1 cellular context compared by ENCODE assay signal in genomic region chr10:934746-935406, GRCh38.
TF ChIP-seq lines count a peak whose summit lies in the region.

No MANE protein-coding gene starts in this region.

TF ChIP-seq in HepG2, 621 proteins besides CTCF, POLR2A, EP300 and RAD21 (continued from another document and continues in another):
- no peak for TF ChIP-seq PRPF4 (IDR thresholded peaks at IDR 0.05; ENCODE audit: low read depth, low read length, poor library complexity, severe bottlenecking)
- TF ChIP-seq SRSF9 (IDR thresholded peaks at IDR 0.05; ENCODE audit: borderline replicate concordance, insufficient read depth, low read depth, low read length, poor library complexity, severe bottlenecking) = no peak
- TF ChIP-seq SMYD3 (CRISPR knock-in tag; IDR thresholded peaks at IDR 0.05) = no peak
- TF ChIP-seq ZBTB2 (CRISPR knock-in tag; IDR thresholded peaks at IDR 0.05; ENCODE audit: low read depth) = no peak
- TF ChIP-seq ZNF225 (CRISPR knock-in tag; IDR thresholded peaks at IDR 0.05) = no peak
- no peak for TF ChIP-seq ZNF407 (CRISPR knock-in tag; IDR thresholded peaks at IDR 0.05; ENCODE audit: not compliant biosample characterization)
- TF ChIP-seq ZMAT3 (CRISPR knock-in tag; conservative IDR thresholded peaks at IDR 0.05) = peak; percentile 53; the same call in 1 of the 2 replicates
- TF ChIP-seq RERE (CRISPR knock-in tag; IDR thresholded peaks at IDR 0.05; ENCODE audit: low read depth) = no peak
- TF ChIP-seq ZNF24 (IDR thresholded peaks at IDR 0.05) = no peak
- TF ChIP-seq RXRA (CRISPR knock-in tag; IDR thresholded peaks at IDR 0.05) = no peak
- TF ChIP-seq ZNF614 (CRISPR knock-in tag; IDR thresholded peaks at IDR 0.05; ENCODE audit: borderline replicate concordance) = no peak
- TF ChIP-seq BRCA1 (CRISPR knock-in tag; IDR thresholded peaks at IDR 0.05) = no peak
- no peak for TF ChIP-seq PAWR (CRISPR knock-in tag; IDR thresholded peaks at IDR 0.05; ENCODE audit: borderline replicate concordance)
- TF ChIP-seq ZBTB38 (CRISPR knock-in tag; IDR thresholded peaks at IDR 0.05) = no peak
- TF ChIP-seq RFXANK (CRISPR knock-in tag; IDR thresholded peaks at IDR 0.05) = no peak
- TF ChIP-seq ZNF124 (CRISPR knock-in tag; IDR thresholded peaks at IDR 0.05) = no peak
- TF ChIP-seq ZNF570 (CRISPR knock-in tag; IDR thresholded peaks at IDR 0.05; ENCODE audit: borderline replicate concordance) = no peak
- peak; percentile 22; the same call in 1 of the 2 replicates for TF ChIP-seq RARA (CRISPR knock-in tag; IDR thresholded peaks at IDR 0.05)
- TF ChIP-seq RBM22 (optimal IDR thresholded peaks at IDR 0.05; ENCODE audit: low read length) = no peak
- no peak for TF ChIP-seq MAFK (conservative IDR thresholded peaks at IDR 0.05 in 1 of 2, IDR thresholded peaks at IDR 0.05 in 1 of 2; ENCODE audit: low read length in 2 of 2)
- no peak for TF ChIP-seq ZFYVE20 (CRISPR knock-in tag; IDR thresholded peaks at IDR 0.05; ENCODE audit: borderline replicate concordance, low read depth)
- TF ChIP-seq, protein P1, sequence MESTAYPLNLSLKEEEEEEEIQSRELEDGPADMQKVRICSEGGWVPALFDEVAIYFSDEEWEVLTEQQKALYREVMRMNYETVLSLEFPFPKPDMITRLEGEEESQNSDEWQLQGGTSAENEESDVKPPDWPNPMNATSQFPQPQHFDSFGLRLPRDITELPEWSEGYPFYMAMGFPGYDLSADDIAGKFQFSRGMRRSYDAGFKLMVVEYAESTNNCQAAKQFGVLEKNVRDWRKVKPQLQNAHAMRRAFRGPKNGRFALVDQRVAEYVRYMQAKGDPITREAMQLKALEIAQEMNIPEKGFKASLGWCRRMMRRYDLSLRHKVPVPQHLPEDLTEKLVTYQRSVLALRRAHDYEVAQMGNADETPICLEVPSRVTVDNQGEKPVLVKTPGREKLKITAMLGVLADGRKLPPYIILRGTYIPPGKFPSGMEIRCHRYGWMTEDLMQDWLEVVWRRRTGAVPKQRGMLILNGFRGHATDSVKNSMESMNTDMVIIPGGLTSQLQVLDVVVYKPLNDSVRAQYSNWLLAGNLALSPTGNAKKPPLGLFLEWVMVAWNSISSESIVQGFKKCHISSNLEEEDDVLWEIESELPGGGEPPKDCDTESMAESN (CRISPR knock-in tag; conservative IDR thresholded peaks at IDR 0.05) = no peak
- TF ChIP-seq ZNF674 (CRISPR knock-in tag; IDR thresholded peaks at IDR 0.05; ENCODE audit: low read depth) = no peak
- TF ChIP-seq STAT5B (CRISPR knock-in tag; IDR thresholded peaks at IDR 0.05) = no peak
- no peak for TF ChIP-seq ZNF230 (CRISPR knock-in tag; IDR thresholded peaks at IDR 0.05)
- no peak for TF ChIP-seq MLXIP (CRISPR knock-in tag; IDR thresholded peaks at IDR 0.05; ENCODE audit: borderline replicate concordance)
- TF ChIP-seq ASH2L (IDR thresholded peaks at IDR 0.05; ENCODE audit: insufficient read length, low read depth, low read length) = no peak
- no peak for TF ChIP-seq GABPA (IDR thresholded peaks at IDR 0.05; ENCODE audit: low read depth, low read length)
- TF ChIP-seq GABPA (CRISPR knock-in tag; IDR thresholded peaks at IDR 0.05; ENCODE audit: low read depth) = no peak
- TF ChIP-seq CBFB (CRISPR knock-in tag; IDR thresholded peaks at IDR 0.05) = no peak
- TF ChIP-seq CREB3 (CRISPR knock-in tag; IDR thresholded peaks at IDR 0.05) = no peak
- TF ChIP-seq HIVEP1 (CRISPR knock-in tag; IDR thresholded peaks at IDR 0.05) = no peak
- TF ChIP-seq ZSCAN20 (CRISPR knock-in tag; IDR thresholded peaks at IDR 0.05; ENCODE audit: borderline replicate concordance) = no peak
- TF ChIP-seq SP5 (CRISPR knock-in tag; IDR thresholded peaks at IDR 0.05; ENCODE audit: borderline replicate concordance, low read depth) = no peak
- no peak for TF ChIP-seq TRIM24 (CRISPR knock-in tag; IDR thresholded peaks at IDR 0.05)
- TF ChIP-seq, protein P2, sequence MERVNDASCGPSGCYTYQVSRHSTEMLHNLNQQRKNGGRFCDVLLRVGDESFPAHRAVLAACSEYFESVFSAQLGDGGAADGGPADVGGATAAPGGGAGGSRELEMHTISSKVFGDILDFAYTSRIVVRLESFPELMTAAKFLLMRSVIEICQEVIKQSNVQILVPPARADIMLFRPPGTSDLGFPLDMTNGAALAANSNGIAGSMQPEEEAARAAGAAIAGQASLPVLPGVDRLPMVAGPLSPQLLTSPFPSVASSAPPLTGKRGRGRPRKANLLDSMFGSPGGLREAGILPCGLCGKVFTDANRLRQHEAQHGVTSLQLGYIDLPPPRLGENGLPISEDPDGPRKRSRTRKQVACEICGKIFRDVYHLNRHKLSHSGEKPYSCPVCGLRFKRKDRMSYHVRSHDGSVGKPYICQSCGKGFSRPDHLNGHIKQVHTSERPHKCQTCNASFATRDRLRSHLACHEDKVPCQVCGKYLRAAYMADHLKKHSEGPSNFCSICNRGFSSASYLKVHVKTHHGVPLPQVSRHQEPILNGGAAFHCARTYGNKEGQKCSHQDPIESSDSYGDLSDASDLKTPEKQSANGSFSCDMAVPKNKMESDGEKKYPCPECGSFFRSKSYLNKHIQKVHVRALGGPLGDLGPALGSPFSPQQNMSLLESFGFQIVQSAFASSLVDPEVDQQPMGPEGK (CRISPR knock-in tag; IDR thresholded peaks at IDR 0.05) = no peak
- TF ChIP-seq DR1 (CRISPR knock-in tag; IDR thresholded peaks at IDR 0.05) = no peak
- TF ChIP-seq EZH2 (conservative IDR thresholded peaks at IDR 0.05; ENCODE audit: low read depth, low read length) = no peak
- peak; percentile 51 for TF ChIP-seq JARID2 (CRISPR knock-in tag; IDR thresholded peaks at IDR 0.05; ENCODE audit: insufficient replicate concordance)
- no peak for TF ChIP-seq SMAD3 (CRISPR knock-in tag; IDR thresholded peaks at IDR 0.05)
